In genomic region chr20:34701405-34702085, GRCh38 we compare ENCODE assay signal across 1 cellular context.
A peak's percentile ranks its signal among the peaks of the same experiment; 100 is the strongest.
TF ChIP-seq lines count a peak whose summit lies in the region.

No MANE protein-coding gene starts in this region.

TF ChIP-seq in HepG2, 621 proteins besides CTCF, POLR2A, EP300 and RAD21 (continued from another document and continues in another):
- TF ChIP-seq, protein P1, sequence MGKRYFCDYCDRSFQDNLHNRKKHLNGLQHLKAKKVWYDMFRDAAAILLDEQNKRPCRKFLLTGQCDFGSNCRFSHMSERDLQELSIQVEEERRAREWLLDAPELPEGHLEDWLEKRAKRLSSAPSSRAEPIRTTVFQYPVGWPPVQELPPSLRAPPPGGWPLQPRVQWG (CRISPR knock-in tag; IDR thresholded peaks at IDR 0.05; ENCODE audit: borderline replicate concordance, low read depth) = no peak
- TF ChIP-seq TP53 (CRISPR knock-in tag; conservative IDR thresholded peaks at IDR 0.05) (no peak), ZNF660 (CRISPR knock-in tag; IDR thresholded peaks at IDR 0.05; ENCODE audit: borderline replicate concordance, low read depth) (no peak), MEIS1 (CRISPR knock-in tag; IDR thresholded peaks at IDR 0.05; ENCODE audit: borderline replicate concordance) (no peak), AFF4 (CRISPR knock-in tag; IDR thresholded peaks at IDR 0.05) (no peak), ZNF451 (CRISPR knock-in tag; IDR thresholded peaks at IDR 0.05) (0 out of 2 replicates have a peak, but pooled peaks have one; percentile 31), ZNF331 (CRISPR knock-in tag; IDR thresholded peaks at IDR 0.05) (no peak), ZNF251 (CRISPR knock-in tag; IDR thresholded peaks at IDR 0.05) (no peak), ZNF317 (CRISPR knock-in tag; IDR thresholded peaks at IDR 0.05) (0 out of 2 replicates have a peak, but pooled peaks have one; percentile 17), SETDB1 (CRISPR knock-in tag; IDR thresholded peaks at IDR 0.05; ENCODE audit: borderline replicate concordance) (0 out of 2 replicates have a peak, but pooled peaks have one; percentile 48), REPIN1 (CRISPR knock-in tag; IDR thresholded peaks at IDR 0.05; ENCODE audit: borderline replicate concordance, low read depth) (peak; percentile 38; the same call in 1 of the 2 replicates), ZBTB14 (CRISPR knock-in tag; IDR thresholded peaks at IDR 0.05) (no peak), SMARCE1 (IDR thresholded peaks at IDR 0.05; ENCODE audit: borderline replicate concordance) (no peak), ZKSCAN5 (CRISPR knock-in tag; IDR thresholded peaks at IDR 0.05) (no peak), ZSCAN9 (CRISPR knock-in tag; IDR thresholded peaks at IDR 0.05; ENCODE audit: borderline replicate concordance) (peak; percentile 4; the same call in 1 of the 2 replicates), CBFB (CRISPR knock-in tag; IDR thresholded peaks at IDR 0.05) (no peak), IKZF4 (CRISPR knock-in tag; IDR thresholded peaks at IDR 0.05; ENCODE audit: borderline replicate concordance, low read depth, not compliant biosample characterization) (no peak), GPBP1L1 (CRISPR knock-in tag; IDR thresholded peaks at IDR 0.05) (no peak), RAD51 (IDR thresholded peaks at IDR 0.05; ENCODE audit: borderline replicate concordance) (no peak), HMGA1 (CRISPR knock-in tag; conservative IDR thresholded peaks at IDR 0.05) (no peak), MBD4 (IDR thresholded peaks at IDR 0.05; ENCODE audit: borderline replicate concordance, low read length) (no peak), ZMYM2 (CRISPR knock-in tag; IDR thresholded peaks at IDR 0.05) (0 out of 2 replicates have a peak, but pooled peaks have one; percentile 33), ZFY (CRISPR knock-in tag; IDR thresholded peaks at IDR 0.05) (no peak), ZNF879 (CRISPR knock-in tag; IDR thresholded peaks at IDR 0.05) (0 out of 2 replicates have a peak, but pooled peaks have one; percentile 7)
- TF ChIP-seq, protein P2, sequence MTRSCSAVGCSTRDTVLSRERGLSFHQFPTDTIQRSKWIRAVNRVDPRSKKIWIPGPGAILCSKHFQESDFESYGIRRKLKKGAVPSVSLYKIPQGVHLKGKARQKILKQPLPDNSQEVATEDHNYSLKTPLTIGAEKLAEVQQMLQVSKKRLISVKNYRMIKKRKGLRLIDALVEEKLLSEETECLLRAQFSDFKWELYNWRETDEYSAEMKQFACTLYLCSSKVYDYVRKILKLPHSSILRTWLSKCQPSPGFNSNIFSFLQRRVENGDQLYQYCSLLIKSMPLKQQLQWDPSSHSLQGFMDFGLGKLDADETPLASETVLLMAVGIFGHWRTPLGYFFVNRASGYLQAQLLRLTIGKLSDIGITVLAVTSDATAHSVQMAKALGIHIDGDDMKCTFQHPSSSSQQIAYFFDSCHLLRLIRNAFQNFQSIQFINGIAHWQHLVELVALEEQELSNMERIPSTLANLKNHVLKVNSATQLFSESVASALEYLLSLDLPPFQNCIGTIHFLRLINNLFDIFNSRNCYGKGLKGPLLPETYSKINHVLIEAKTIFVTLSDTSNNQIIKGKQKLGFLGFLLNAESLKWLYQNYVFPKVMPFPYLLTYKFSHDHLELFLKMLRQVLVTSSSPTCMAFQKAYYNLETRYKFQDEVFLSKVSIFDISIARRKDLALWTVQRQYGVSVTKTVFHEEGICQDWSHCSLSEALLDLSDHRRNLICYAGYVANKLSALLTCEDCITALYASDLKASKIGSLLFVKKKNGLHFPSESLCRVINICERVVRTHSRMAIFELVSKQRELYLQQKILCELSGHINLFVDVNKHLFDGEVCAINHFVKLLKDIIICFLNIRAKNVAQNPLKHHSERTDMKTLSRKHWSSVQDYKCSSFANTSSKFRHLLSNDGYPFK (CRISPR knock-in tag; IDR thresholded peaks at IDR 0.05; ENCODE audit: borderline replicate concordance) = no peak
- TF ChIP-seq, protein P3, sequence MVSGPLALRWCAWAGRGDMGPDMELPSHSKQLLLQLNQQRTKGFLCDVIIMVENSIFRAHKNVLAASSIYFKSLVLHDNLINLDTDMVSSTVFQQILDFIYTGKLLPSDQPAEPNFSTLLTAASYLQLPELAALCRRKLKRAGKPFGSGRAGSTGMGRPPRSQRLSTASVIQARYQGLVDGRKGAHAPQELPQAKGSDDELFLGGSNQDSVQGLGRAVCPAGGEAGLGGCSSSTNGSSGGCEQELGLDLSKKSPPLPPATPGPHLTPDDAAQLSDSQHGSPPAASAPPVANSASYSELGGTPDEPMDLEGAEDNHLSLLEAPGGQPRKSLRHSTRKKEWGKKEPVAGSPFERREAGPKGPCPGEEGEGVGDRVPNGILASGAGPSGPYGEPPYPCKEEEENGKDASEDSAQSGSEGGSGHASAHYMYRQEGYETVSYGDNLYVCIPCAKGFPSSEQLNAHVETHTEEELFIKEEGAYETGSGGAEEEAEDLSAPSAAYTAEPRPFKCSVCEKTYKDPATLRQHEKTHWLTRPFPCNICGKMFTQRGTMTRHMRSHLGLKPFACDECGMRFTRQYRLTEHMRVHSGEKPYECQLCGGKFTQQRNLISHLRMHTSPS (CRISPR knock-in tag; IDR thresholded peaks at IDR 0.05; ENCODE audit: low read depth) = peak; percentile 42; the same call in 1 of the 2 replicates
- TF ChIP-seq, protein P4, sequence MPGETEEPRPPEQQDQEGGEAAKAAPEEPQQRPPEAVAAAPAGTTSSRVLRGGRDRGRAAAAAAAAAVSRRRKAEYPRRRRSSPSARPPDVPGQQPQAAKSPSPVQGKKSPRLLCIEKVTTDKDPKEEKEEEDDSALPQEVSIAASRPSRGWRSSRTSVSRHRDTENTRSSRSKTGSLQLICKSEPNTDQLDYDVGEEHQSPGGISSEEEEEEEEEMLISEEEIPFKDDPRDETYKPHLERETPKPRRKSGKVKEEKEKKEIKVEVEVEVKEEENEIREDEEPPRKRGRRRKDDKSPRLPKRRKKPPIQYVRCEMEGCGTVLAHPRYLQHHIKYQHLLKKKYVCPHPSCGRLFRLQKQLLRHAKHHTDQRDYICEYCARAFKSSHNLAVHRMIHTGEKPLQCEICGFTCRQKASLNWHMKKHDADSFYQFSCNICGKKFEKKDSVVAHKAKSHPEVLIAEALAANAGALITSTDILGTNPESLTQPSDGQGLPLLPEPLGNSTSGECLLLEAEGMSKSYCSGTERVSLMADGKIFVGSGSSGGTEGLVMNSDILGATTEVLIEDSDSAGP (CRISPR knock-in tag; IDR thresholded peaks at IDR 0.05; ENCODE audit: borderline replicate concordance) = no peak
- TF ChIP-seq, protein P5, sequence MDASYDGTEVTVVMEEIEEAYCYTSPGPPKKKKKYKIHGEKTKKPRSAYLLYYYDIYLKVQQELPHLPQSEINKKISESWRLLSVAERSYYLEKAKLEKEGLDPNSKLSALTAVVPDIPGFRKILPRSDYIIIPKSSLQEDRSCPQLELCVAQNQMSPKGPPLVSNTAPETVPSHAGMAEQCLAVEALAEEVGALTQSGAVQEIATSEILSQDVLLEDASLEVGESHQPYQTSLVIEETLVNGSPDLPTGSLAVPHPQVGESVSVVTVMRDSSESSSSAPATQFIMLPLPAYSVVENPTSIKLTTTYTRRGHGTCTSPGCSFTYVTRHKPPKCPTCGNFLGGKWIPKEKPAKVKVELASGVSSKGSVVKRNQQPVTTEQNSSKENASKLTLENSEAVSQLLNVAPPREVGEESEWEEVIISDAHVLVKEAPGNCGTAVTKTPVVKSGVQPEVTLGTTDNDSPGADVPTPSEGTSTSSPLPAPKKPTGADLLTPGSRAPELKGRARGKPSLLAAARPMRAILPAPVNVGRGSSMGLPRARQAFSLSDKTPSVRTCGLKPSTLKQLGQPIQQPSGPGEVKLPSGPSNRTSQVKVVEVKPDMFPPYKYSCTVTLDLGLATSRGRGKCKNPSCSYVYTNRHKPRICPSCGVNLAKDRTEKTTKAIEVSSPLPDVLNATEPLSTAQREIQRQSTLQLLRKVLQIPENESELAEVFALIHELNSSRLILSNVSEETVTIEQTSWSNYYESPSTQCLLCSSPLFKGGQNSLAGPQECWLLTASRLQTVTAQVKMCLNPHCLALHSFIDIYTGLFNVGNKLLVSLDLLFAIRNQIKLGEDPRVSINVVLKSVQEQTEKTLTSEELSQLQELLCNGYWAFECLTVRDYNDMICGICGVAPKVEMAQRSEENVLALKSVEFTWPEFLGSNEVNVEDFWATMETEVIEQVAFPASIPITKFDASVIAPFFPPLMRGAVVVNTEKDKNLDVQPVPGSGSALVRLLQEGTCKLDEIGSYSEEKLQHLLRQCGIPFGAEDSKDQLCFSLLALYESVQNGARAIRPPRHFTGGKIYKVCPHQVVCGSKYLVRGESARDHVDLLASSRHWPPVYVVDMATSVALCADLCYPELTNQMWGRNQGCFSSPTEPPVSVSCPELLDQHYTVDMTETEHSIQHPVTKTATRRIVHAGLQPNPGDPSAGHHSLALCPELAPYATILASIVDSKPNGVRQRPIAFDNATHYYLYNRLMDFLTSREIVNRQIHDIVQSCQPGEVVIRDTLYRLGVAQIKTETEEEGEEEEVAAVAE (CRISPR knock-in tag; IDR thresholded peaks at IDR 0.05; ENCODE audit: borderline replicate concordance) = no peak
- TF ChIP-seq, protein P6, sequence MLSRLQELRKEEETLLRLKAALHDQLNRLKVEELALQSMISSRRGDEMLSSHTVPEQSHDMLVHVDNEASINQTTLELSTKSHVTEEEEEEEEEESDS (CRISPR knock-in tag; IDR thresholded peaks at IDR 0.05; ENCODE audit: borderline replicate concordance) = no peak
